In genomic region chr15:90053685-90054466, GRCh38 we compare ENCODE assay signal across 17 cellular contexts. TPM values are rescaled to one million over a fixed set of nuclear protein-coding genes. Genes with fewer than 3 reads are reported as not detected.
DNase-seq lines count a peak whose midpoint lies in the region; ATAC-seq and TF ChIP-seq lines count a peak whose summit lies in the region.
"Had no signal": no experiment of that assay in that cellular context is flagged by ENCODE, and none has a peak within 500 bp of the region (broad histone marks: within the 10 kb centered on the region; RNA-seq: fewer than 3 reads in every experiment).

No MANE protein-coding gene starts in this region.

- TF ChIP-seq POLR2A in body of pancreas (IDR thresholded peaks at IDR 0.05) (no peak), upper lobe of left lung (IDR thresholded peaks at IDR 0.05) (no peak)

- H3K4me3 ChIP-seq in body of pancreas, result no peak overlapping the region
- H3K4me3 ChIP-seq in upper lobe of left lung, result no peak overlapping the region
- no peak overlapping the region for H3K4me3 ChIP-seq in left ventricle myocardium inferior
- H3K4me3 ChIP-seq: breast epithelium, left lung, thoracic aorta had no signal

- no peaks in the 10 kb centered on the region for H3K9me3 Mint-ChIP-seq in activated T-cell treated with anti-CD3 and anti-CD28 coated beads, Interleukin-2, amount 50 U/mL, for 72 hours
- H3K9me3 Mint-ChIP-seq in mesothelial cell of epicardium (no peaks in the 10 kb centered on the region), endothelial cell (ENCODE audit: unreplicated experiment) (no peaks in the 10 kb centered on the region)

- no peaks in the 10 kb centered on the region for H3K9me3 ChIP-seq in body of pancreas
- H3K9me3 ChIP-seq in upper lobe of left lung, result no peaks in the 10 kb centered on the region
- H3K9me3 ChIP-seq in left ventricle myocardium inferior (replicated peaks), result no peaks in the 10 kb centered on the region
- H3K9me3 ChIP-seq: breast epithelium, left lung, thoracic aorta had no signal

- WGBS in body of pancreas, 2 donors, result 80 to 85% methylated on average over 13 to 14 of the region's 14 CpGs
- WGBS in upper lobe of left lung, 2 donors, result 83% methylated on average over 14 of the region's 14 CpGs

- intact Hi-C loops in body of pancreas (cut with DNase I), result no loop called here
- intact Hi-C loops in left ventricle myocardium inferior (cut with micrococcal nuclease), result no loop called here

- peak overlapping the region; percentile 30 to 78 (median 56) for H3K27ac ChIP-seq in body of pancreas
- peak overlapping the region; percentile 41 to 78 (median 47) for H3K27ac ChIP-seq in upper lobe of left lung
- no peak overlapping the region for H3K27ac ChIP-seq in left ventricle myocardium inferior (replicated peaks)
- H3K27ac ChIP-seq: thoracic aorta had no signal

- no peak for DNase-seq in activated T-cell treated with anti-CD3 and anti-CD28 coated beads, Interleukin-2, amount 50 U/mL, for 72 hours
- DNase-seq in activated T-cell treated with anti-CD3 and anti-CD28 coated beads for 4 hours (no peak), body of pancreas (no peak), mesothelial cell of epicardium (ENCODE audit: low spot score in 2 of 2, unreplicated experiment in 2 of 2) (no peak), upper lobe of left lung (no peak), left ventricle myocardium inferior (no peak), endothelial cell (ENCODE audit: low spot score) (no peak)
- DNase-seq: activated CD4-positive, alpha-beta T cell treated with anti-CD3 and anti-CD28 coated beads, Interleukin-2, amount 50 U/mL, for 48 hours; dermis blood vessel endothelial cell; GF-D8; left lung; NCI-H1436 treated with DMSO at 0.1 percent for 48 hours; SW 1271 had no signal

- ATAC-seq in activated T-cell treated with anti-CD3 and anti-CD28 coated beads, Interleukin-2, amount 50 U/mL, for 72 hours (replicated peaks in 1 of 2), result no peak
- ATAC-seq in body of pancreas (no peak), upper lobe of left lung (ENCODE audit: low FRiP score in 2 of 2) (no peak), HG03442 (IDR thresholded peaks at IDR 0.05; ENCODE audit: unreplicated experiment) (no peak)
- ATAC-seq: left lung had no signal

- no peak for TF ChIP-seq EP300 in upper lobe of left lung (IDR thresholded peaks at IDR 0.05)

- H3K36me3 Mint-ChIP-seq in activated T-cell treated with anti-CD3 and anti-CD28 coated beads, Interleukin-2, amount 50 U/mL, for 72 hours (ENCODE audit: insufficient read depth in 2 of 2), result no peaks in the 10 kb centered on the region
- no peaks in the 10 kb centered on the region for H3K36me3 Mint-ChIP-seq in mesothelial cell of epicardium
- peaks cover 26% of the 10 kb centered on the region for H3K36me3 Mint-ChIP-seq in endothelial cell (ENCODE audit: low read depth, unreplicated experiment)
- H3K36me3 Mint-ChIP-seq: activated naive CD8-positive, alpha-beta T cell had no signal

- peaks cover 35% of the 10 kb centered on the region for H3K4me1 Mint-ChIP-seq in activated T-cell treated with anti-CD3 and anti-CD28 coated beads, Interleukin-2, amount 50 U/mL, for 72 hours (ENCODE audit: low read depth)
- peaks cover 17% of the 10 kb centered on the region for H3K4me1 Mint-ChIP-seq in mesothelial cell of epicardium
- H3K4me1 Mint-ChIP-seq in endothelial cell (ENCODE audit: unreplicated experiment), result peaks cover 57% of the 10 kb centered on the region

- H3K27me3 ChIP-seq in body of pancreas (no peaks in the 10 kb centered on the region), upper lobe of left lung (no peaks in the 10 kb centered on the region), left ventricle myocardium inferior (ENCODE audit: low read depth) (no peaks in the 10 kb centered on the region)
- H3K27me3 ChIP-seq: breast epithelium, left lung had no signal

- TF ChIP-seq CTCF in body of pancreas (IDR thresholded peaks at IDR 0.05) (no peak), mesothelial cell of epicardium (IDR thresholded peaks at IDR 0.05; ENCODE audit: unreplicated experiment) (no peak), upper lobe of left lung (IDR thresholded peaks at IDR 0.05) (no peak), left ventricle myocardium inferior (IDR thresholded peaks at IDR 0.05; ENCODE audit: borderline replicate concordance) (no peak), endothelial cell (IDR thresholded peaks at IDR 0.05; ENCODE audit: unreplicated experiment) (no peak)

- H3K36me3 ChIP-seq in body of pancreas (replicated peaks in 1 of 2; ENCODE audit: insufficient read depth in 1 of 2, low read depth in 2 of 2) (no peaks in the 10 kb centered on the region), upper lobe of left lung (no peaks in the 10 kb centered on the region), left ventricle myocardium inferior (no peaks in the 10 kb centered on the region)
- H3K36me3 ChIP-seq: breast epithelium, left lung, thoracic aorta had no signal

- H3K4me3 Mint-ChIP-seq in activated T-cell treated with anti-CD3 and anti-CD28 coated beads, Interleukin-2, amount 50 U/mL, for 72 hours, result no peak overlapping the region
- H3K4me3 Mint-ChIP-seq in mesothelial cell of epicardium (no peak overlapping the region), endothelial cell (ENCODE audit: unreplicated experiment) (no peak overlapping the region)
- H3K4me3 Mint-ChIP-seq: activated naive CD8-positive, alpha-beta T cell had no signal

- H3K27me3 Mint-ChIP-seq in activated T-cell treated with anti-CD3 and anti-CD28 coated beads, Interleukin-2, amount 50 U/mL, for 72 hours (ENCODE audit: low read depth), result no peaks in the 10 kb centered on the region
- no peaks in the 10 kb centered on the region for H3K27me3 Mint-ChIP-seq in mesothelial cell of epicardium (ENCODE audit: low read depth)
- peaks cover 20% of the 10 kb centered on the region for H3K27me3 Mint-ChIP-seq in endothelial cell (ENCODE audit: unreplicated experiment)
- H3K27me3 Mint-ChIP-seq: activated naive CD8-positive, alpha-beta T cell had no signal

- peak overlapping the region; percentile 66 for H3K27ac Mint-ChIP-seq in activated T-cell treated with anti-CD3 and anti-CD28 coated beads, Interleukin-2, amount 50 U/mL, for 72 hours
- H3K27ac Mint-ChIP-seq in mesothelial cell of epicardium (peak overlapping the region; percentile 64), endothelial cell (ENCODE audit: unreplicated experiment) (no peak overlapping the region)
- H3K27ac Mint-ChIP-seq: activated naive CD8-positive, alpha-beta T cell had no signal

- peaks cover 31% of the 10 kb centered on the region for H3K4me1 ChIP-seq in body of pancreas
- H3K4me1 ChIP-seq in upper lobe of left lung, result peaks cover 17 to 40% (median 29%) of the 10 kb centered on the region in 4 donors
- peaks cover 11% of the 10 kb centered on the region for H3K4me1 ChIP-seq in left ventricle myocardium inferior
- H3K4me1 ChIP-seq: breast epithelium had no signal

RNA-seq across cellular contexts. Expression of gene IDH2, which starts 48.4 kb away (rescaled TPM):
- total RNA-seq in activated T-cell treated with anti-CD3 and anti-CD28 coated beads, Interleukin-2, amount 50 U/mL, for 72 hours, result 100 to 1,000 TPM; 123 to 170 TPM
- 10 to 100 TPM; 77.5 to 78.6 TPM for total RNA-seq in body of pancreas
- total RNA-seq in mesothelial cell of epicardium, result 126 to 132 TPM (median 127 TPM) in 3 replicates
- 10 to 100 TPM; 41.5 to 72.1 (median 48.7) TPM for total RNA-seq in upper lobe of left lung
- 933 TPM for total RNA-seq in left ventricle myocardium inferior
- total RNA-seq in endothelial cell (ENCODE audit: unreplicated experiment), result 133 TPM

RNA-seq across cellular contexts. Expression of gene ZNF710, which starts 52.8 kb away (rescaled TPM):
- total RNA-seq in activated T-cell treated with anti-CD3 and anti-CD28 coated beads, Interleukin-2, amount 50 U/mL, for 72 hours, result 10 to 100 TPM; 26.6 to 32.3 TPM
- total RNA-seq in body of pancreas, result 10 to 100 TPM; 18.1 to 34.5 TPM
- 30.3 to 31.7 TPM (median 30.4 TPM) in 3 replicates for total RNA-seq in mesothelial cell of epicardium
- 10 to 100 TPM; 26.0 to 51.3 (median 44.5) TPM for total RNA-seq in upper lobe of left lung
- 5.5 TPM for total RNA-seq in left ventricle myocardium inferior
- 129 TPM for total RNA-seq in endothelial cell (ENCODE audit: unreplicated experiment)
